ENCODE assay signal across 10 cellular contexts in the genomic region with DNA sequence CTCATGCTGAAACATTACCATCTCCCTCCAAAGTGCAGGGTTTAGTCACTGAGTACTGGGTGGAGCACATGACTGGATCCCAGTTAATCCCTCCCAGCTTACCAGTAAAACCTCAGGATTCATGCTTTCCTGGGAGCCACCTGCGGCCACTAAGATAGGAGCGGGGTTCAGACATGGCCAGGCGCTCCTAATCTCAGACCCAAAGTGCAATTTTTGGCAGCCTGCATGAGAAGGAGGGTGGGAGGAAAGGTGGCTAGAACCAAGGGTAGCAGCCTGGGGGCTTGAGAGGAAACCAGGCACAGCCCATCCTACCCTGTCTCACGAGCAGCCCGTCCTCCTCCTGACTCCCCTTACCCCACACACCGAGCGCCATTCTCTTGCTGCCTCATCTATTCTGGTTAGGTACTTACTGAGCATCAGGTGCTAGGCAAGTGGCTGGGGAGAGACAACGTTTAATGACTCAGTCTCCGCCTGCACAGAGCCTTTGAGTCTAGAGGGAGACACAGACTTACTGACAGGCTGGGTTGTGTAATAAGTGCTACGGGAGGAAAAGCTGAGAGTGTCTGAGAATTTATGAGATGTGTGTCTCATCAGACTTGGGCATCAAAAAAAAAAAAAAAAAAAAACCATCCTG. TPM values are rescaled to one million over a fixed set of nuclear protein-coding genes. Genes with fewer than 3 reads are reported as not detected.
DNase-seq lines count a peak whose midpoint lies in the region; ATAC-seq, FAIRE-seq and TF ChIP-seq lines count a peak whose summit lies in the region.
"Had no signal": no experiment of that assay in that cellular context is flagged by ENCODE, and none has a peak within 500 bp of the region (broad histone marks: within the 10 kb centered on the region; RNA-seq: fewer than 3 reads in every experiment).

No MANE protein-coding gene starts in this region.

- H3K36me3 ChIP-seq in RWPE2 (ENCODE audit: low read depth) (peaks cover 48% of the 10 kb centered on the region), gastrocnemius medialis (no peaks in the 10 kb centered on the region)

- H3K9me3 ChIP-seq in RWPE2 (ENCODE audit: severe bottlenecking): no peaks in the 10 kb centered on the region
- no peaks in the 10 kb centered on the region for H3K9me3 ChIP-seq in gastrocnemius medialis

- CTCF ChIA-PET in HEK293T (lab: Yijun Ruan, JAX): interaction anchor here (0.6 to 0.9 kb wide), 3 partner anchors 39 to 65 kb away, joined by 3 to 4 read pairs (median 3); no protein-coding TSS in a partner anchor

- H3K27me3 ChIP-seq in RWPE2 (ENCODE audit: insufficient read depth, poor library complexity, severe bottlenecking) (no peaks in the 10 kb centered on the region), gastrocnemius medialis (no peaks in the 10 kb centered on the region)

- in situ Hi-C loops in gastrocnemius medialis (cut with MboI; ENCODE audit: low sequenced_read_pairs in 4 of 4): loop anchor here in 2 of 4 donors (25.0 kb wide), 2 partner anchors 186 to 1261 kb away; no protein-coding TSS in a partner anchor

- POLR2A ChIA-PET in HEK293T (lab: Yijun Ruan, JAX): interaction anchor here (1.2 to 1.4 kb wide), 2 partner anchors 10 to 114 kb away, joined by 3 to 5 read pairs; partner anchors contain the start of gene GPRC5A

- peak; percentile 69 for ATAC-seq in RWPE2 (ENCODE audit: low read depth)
- peak; percentile 78 to 84 for ATAC-seq in gastrocnemius medialis
- ATAC-seq in HG03442 (IDR thresholded peaks at IDR 0.05; ENCODE audit: unreplicated experiment): no peak

- TF ChIP-seq CTCF in RWPE2 (IDR thresholded peaks at IDR 0.05; ENCODE audit: poor library complexity, severe bottlenecking) (no peak), fibroblast of the aortic adventitia (IDR thresholded peaks at IDR 0.05; ENCODE audit: insufficient read depth, low read length) (no peak), gastrocnemius medialis (IDR thresholded peaks at IDR 0.05 in 4 of 5, conservative IDR thresholded peaks at IDR 0.05 in 1 of 5) (no peak), GM20000 (IDR thresholded peaks at IDR 0.05; ENCODE audit: extremely low read depth, missing control alignments) (no peak)

- no peak for TF ChIP-seq POLR2A in H54 (IDR thresholded peaks at IDR 0.05; ENCODE audit: low read depth, low read length)
- TF ChIP-seq POLR2A in gastrocnemius medialis (IDR thresholded peaks at IDR 0.05): peak in 1 of 2 donors; percentile 28

- DNase-seq in H54 (ENCODE audit: insufficient read length, low spot score) (peak; percentile 59), RWPE2 (ENCODE audit: low spot score) (peak; percentile 63), fibroblast of the aortic adventitia (ENCODE audit: low read depth) (peak; percentile 94), gastrocnemius medialis (peak; percentile 50 to 59), HEK293T (ENCODE audit: extremely low spot score) (no peak), DMS153 treated with DMSO at 0.1 percent for 48 hours (lab: John Stamatoyannopoulos, UW; ENCODE audit: unreplicated experiment) (no peak), GM20000 (ENCODE audit: low spot score) (no peak)
- DNase-seq: NCI-H748 treated with DMSO at 0.1 percent for 48 hours had no signal

- FAIRE-seq in H54 (lab: Jason Lieb, UNC): peak; percentile 78

- peaks cover 64% of the 10 kb centered on the region for H3K4me1 ChIP-seq in RWPE2 (ENCODE audit: insufficient read depth, poor library complexity, severe bottlenecking)
- no peaks in the 10 kb centered on the region for H3K4me1 ChIP-seq in gastrocnemius medialis

- no peak overlapping the region for H3K4me3 ChIP-seq in RWPE2 (ENCODE audit: severe bottlenecking)
- peak overlapping the region; percentile 53 for H3K4me3 ChIP-seq in fibroblast of the aortic adventitia (ENCODE audit: low read depth, low read length)
- H3K4me3 ChIP-seq in gastrocnemius medialis: no peak overlapping the region

- intact Hi-C loops in gastrocnemius medialis (cut with DNase I; ENCODE audit: low total_unique reads): no loop called here

- H3K27ac ChIP-seq in RWPE2 (ENCODE audit: poor library complexity, severe bottlenecking) (peak overlapping the region; percentile 93), gastrocnemius medialis (peak overlapping the region; percentile 55 to 68 (median 58))

TF ChIP-seq in HEK293T, 16 proteins besides CTCF, POLR2A, EP300 and RAD21:
- no peak for TF ChIP-seq HDGF (IDR thresholded peaks at IDR 0.05; ENCODE audit: borderline replicate concordance)
- no peak for TF ChIP-seq ZNF384 (IDR thresholded peaks at IDR 0.05)
- no peak for TF ChIP-seq LEF1 (IDR thresholded peaks at IDR 0.05; ENCODE audit: borderline replicate concordance)
- TF ChIP-seq NFRKB (IDR thresholded peaks at IDR 0.05): no peak
- no peak for TF ChIP-seq ELF4 (IDR thresholded peaks at IDR 0.05)
- no peak for TF ChIP-seq BHLHE40 (IDR thresholded peaks at IDR 0.05; ENCODE audit: borderline replicate concordance)
- TF ChIP-seq, protein P1, sequence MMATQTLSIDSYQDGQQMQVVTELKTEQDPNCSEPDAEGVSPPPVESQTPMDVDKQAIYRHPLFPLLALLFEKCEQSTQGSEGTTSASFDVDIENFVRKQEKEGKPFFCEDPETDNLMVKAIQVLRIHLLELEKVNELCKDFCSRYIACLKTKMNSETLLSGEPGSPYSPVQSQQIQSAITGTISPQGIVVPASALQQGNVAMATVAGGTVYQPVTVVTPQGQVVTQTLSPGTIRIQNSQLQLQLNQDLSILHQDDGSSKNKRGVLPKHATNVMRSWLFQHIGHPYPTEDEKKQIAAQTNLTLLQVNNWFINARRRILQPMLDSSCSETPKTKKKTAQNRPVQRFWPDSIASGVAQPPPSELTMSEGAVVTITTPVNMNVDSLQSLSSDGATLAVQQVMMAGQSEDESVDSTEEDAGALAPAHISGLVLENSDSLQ (IDR thresholded peaks at IDR 0.05): no peak
- no peak for TF ChIP-seq FOXM1 (IDR thresholded peaks at IDR 0.05; ENCODE audit: borderline replicate concordance)

RNA-seq across cellular contexts. Expression of gene GPRC5A, which starts 9.9 kb away (rescaled TPM):
- 5.4 and 15.5 TPM in 2 replicates for total RNA-seq in fibroblast of the aortic adventitia (ENCODE audit: low replicate concordance)
- 1 to 10 TPM in 1 of 4 donors, under 1 TPM in 3; 0.23 to 5.8 (median 0.52) TPM for total RNA-seq in gastrocnemius medialis

RNA-seq across cellular contexts. Expression of gene GPRC5D, which starts 50.7 kb away (rescaled TPM):
- total RNA-seq in fibroblast of the aortic adventitia (ENCODE audit: low replicate concordance) (not detected in 2 replicates), gastrocnemius medialis (not detected)
- total RNA-seq: pulmonary artery endothelial cell had no signal

Comparison
In these comparisons a context has a peak if more than half of its experiments do, and no peak if none do; other contexts are left out.
1. DNase-seq: peak in H54 (single experiment), RWPE2 (single experiment), fibroblast of the aortic adventitia (single experiment) and gastrocnemius medialis (2 of 2); none in HEK293T (single experiment), DMS153 treated with DMSO at 0.1 percent for 48 hours (single experiment) and GM20000 (single experiment).